Comparison of ENCODE assay signal across 8 cellular contexts in genomic region chr20:59010995-59011873, GRCh38. TPM values are rescaled to one million over a fixed set of nuclear protein-coding genes. Genes with fewer than 3 reads are reported as not detected.
DNase-seq lines count a peak whose midpoint lies in the region; ATAC-seq, FAIRE-seq and TF ChIP-seq lines count a peak whose summit lies in the region.

No MANE protein-coding gene starts in this region.

- no peak overlapping the region for H3K4me3 ChIP-seq in AG04450 (ENCODE audit: low read depth, low read length)
- H3K4me3 ChIP-seq in mammary epithelial cell (replicated peaks in 1 of 3; ENCODE audit: insufficient read depth in 1 of 3, low read depth in 2 of 3, low read length in 3 of 3), result no peak overlapping the region
- no peak overlapping the region for H3K4me3 ChIP-seq in HepG2 (replicated peaks in 1 of 3; ENCODE audit: insufficient read depth in 1 of 3, low read depth in 2 of 3, low read length in 3 of 3)
- H3K4me3 ChIP-seq in Karpas-422 (ENCODE audit: low read length), result no peak overlapping the region

- TF ChIP-seq CTCF in AG04450 (IDR thresholded peaks at IDR 0.05; ENCODE audit: low read depth, low read length) (no peak), mammary epithelial cell (conservative IDR thresholded peaks at IDR 0.05 in 1 of 2, IDR thresholded peaks at IDR 0.05 in 1 of 2; ENCODE audit: extremely low read depth in 1 of 2, insufficient read depth in 1 of 2, low read depth in 1 of 2, low read length in 2 of 2) (no peak), HepG2 (CRISPR knock-in tag; IDR thresholded peaks at IDR 0.05) (no peak)

- H3K9ac ChIP-seq in mammary epithelial cell (ENCODE audit: insufficient read depth, low read length), result peak overlapping the region; percentile 35
- no peak overlapping the region for H3K9ac ChIP-seq in HepG2 (ENCODE audit: insufficient read depth, low read depth, low read length)
- H3K9ac ChIP-seq in Karpas-422 (ENCODE audit: low read length), result no peak overlapping the region

- H3K27me3 ChIP-seq in AG04450 (ENCODE audit: control insufficient read depth, insufficient read depth, low read length), result no peaks in the 10 kb centered on the region
- no peaks in the 10 kb centered on the region for H3K27me3 ChIP-seq in mammary epithelial cell (ENCODE audit: insufficient read depth, low read length)
- H3K27me3 ChIP-seq in HepG2 (ENCODE audit: control insufficient read depth in 1 of 2, insufficient read depth in 2 of 2, low read length in 2 of 2), result no peaks in the 10 kb centered on the region
- H3K27me3 ChIP-seq in Karpas-422 (ENCODE audit: low read length), result no peaks in the 10 kb centered on the region

- intact Hi-C loops in mammary epithelial cell (cut with micrococcal nuclease), result loop anchor here (1.0 kb wide), 1 partner anchor 21 kb away; the partner anchor contains the start of gene ATP5F1E
- intact Hi-C loops in HepG2 (cut with micrococcal nuclease; ENCODE audit: unreplicated experiment), result no loop called here

- H3K4me2 ChIP-seq in mammary epithelial cell (ENCODE audit: insufficient read depth, low read depth, low read length), result peak overlapping the region; percentile 68
- peak overlapping the region; percentile 33 for H3K4me2 ChIP-seq in HepG2 (ENCODE audit: low read depth, low read length)
- H3K4me2 ChIP-seq in Karpas-422 (ENCODE audit: low read depth, low read length, poor library complexity, severe bottlenecking), result no peak overlapping the region

- no peak overlapping the region for H3K27ac ChIP-seq in AG04450 (ENCODE audit: low read depth, low read length)
- H3K27ac ChIP-seq in mammary epithelial cell (ENCODE audit: insufficient read depth, low read depth, low read length), result peak overlapping the region; percentile 83
- H3K27ac ChIP-seq in HepG2 (ENCODE audit: extremely low read length, insufficient read depth, low read length), result peak overlapping the region; percentile 12
- no peak overlapping the region for H3K27ac ChIP-seq in Karpas-422 (ENCODE audit: low read length)

- POLR2A ChIA-PET in AG04450 (lab: Yijun Ruan, JAX), result interaction anchor here (0.8 kb wide), 1 partner anchor 30 kb away, joined by 6 read pairs; no protein-coding TSS in a partner anchor
- POLR2A ChIA-PET in HepG2 (lab: Yijun Ruan, JAX), result interaction anchor here (0.9 to 3.9 kb wide), 3 partner anchors 13 to 21 kb away, joined by 3 to 19 read pairs (median 6); partner anchors contain the start of gene ATP5F1E

- DNase-seq in AG04450 (ENCODE audit: low read depth, low spot score) (peak; percentile 23), mammary epithelial cell (peak; percentile 80), HepG2 (ENCODE audit: low spot score) (peak; percentile 78), midbrain (lab: John Stamatoyannopoulos, UW) (no peak), Karpas-422 (no peak), NCI-H345 (lab: John Stamatoyannopoulos, UW) (no peak)

- in situ Hi-C loops in mammary epithelial cell (cut with MboI; ENCODE audit: low sequenced_read_pairs in 2 of 2) (no loop called here), HepG2 (cut with HindIII; ENCODE audit: extremely low pct_ligation_motif_present, low pct_unique_long_range_greater_than_20kb) (no loop called here)

- ATAC-seq in HepG2 (peak; percentile 1; the same call in 1 of the 3 replicates), HG02642 (IDR thresholded peaks at IDR 0.05; ENCODE audit: poor library complexity, unreplicated experiment) (no peak)

- H3K79me2 ChIP-seq in mammary epithelial cell (ENCODE audit: insufficient read depth, low read length) (peaks cover 6% of the 10 kb centered on the region), HepG2 (ENCODE audit: insufficient read depth, low read length) (peaks cover 12% of the 10 kb centered on the region), Karpas-422 (ENCODE audit: low read length) (peaks cover 6% of the 10 kb centered on the region)

- no peaks in the 10 kb centered on the region for H3K9me2 ChIP-seq in Karpas-422 (replicated peaks; ENCODE audit: insufficient read depth, low read length)

- H3K36me3 ChIP-seq in mammary epithelial cell (ENCODE audit: insufficient read depth, low read length) (no peaks in the 10 kb centered on the region), HepG2 (replicated peaks in 1 of 2; ENCODE audit: control insufficient read depth in 1 of 2, insufficient read depth in 2 of 2, low read length in 2 of 2) (no peaks in the 10 kb centered on the region), Karpas-422 (ENCODE audit: insufficient read depth, low read length) (no peaks in the 10 kb centered on the region)

- H2AFZ ChIP-seq in mammary epithelial cell (ENCODE audit: low read depth, low read length), result peak overlapping the region; percentile 87
- no peak overlapping the region for H2AFZ ChIP-seq in HepG2 (ENCODE audit: low read length)
- H2AFZ ChIP-seq in Karpas-422 (ENCODE audit: low read length), result no peak overlapping the region

- no peak for TF ChIP-seq EP300 in Ishikawa (IDR thresholded peaks at IDR 0.05; ENCODE audit: borderline replicate concordance)
- no peak; a peak in 1 of 4 replicates for TF ChIP-seq EP300 in HepG2 (IDR thresholded peaks at IDR 0.05; ENCODE audit: low read depth in 2 of 2, low read length in 2 of 2)
- 0 out of 2 replicates have a peak, but pooled peaks have one; percentile 19 for TF ChIP-seq EP300 in HepG2 (CRISPR knock-in tag; IDR thresholded peaks at IDR 0.05; ENCODE audit: borderline replicate concordance)

- no peak for TF ChIP-seq RAD21 in Ishikawa (IDR thresholded peaks at IDR 0.05; ENCODE audit: low read depth)
- TF ChIP-seq RAD21 in HepG2 (CRISPR knock-in tag; IDR thresholded peaks at IDR 0.05), result no peak

- FAIRE-seq in HepG2 (lab: Jason Lieb, UNC), result no peak

- BruUV-seq in mammary epithelial cell (replicated peaks; lab: Mats Ljungman, UMichigan) (no TSS peak), HepG2 (replicated peaks; lab: Mats Ljungman, UMichigan) (no TSS peak)

- TF ChIP-seq POLR2A in HepG2 (IDR thresholded peaks at IDR 0.05; ENCODE audit: insufficient read depth in 1 of 2, low read depth in 2 of 2, low read length in 2 of 2), result no peak

- H3K4me1 ChIP-seq in mammary epithelial cell (ENCODE audit: insufficient read depth, low read length) (peaks cover 30% of the 10 kb centered on the region), HepG2 (ENCODE audit: insufficient read depth, low read length) (peaks cover 93% of the 10 kb centered on the region), Karpas-422 (ENCODE audit: low read length) (peaks cover 25% of the 10 kb centered on the region)

- CTCF ChIA-PET in AG04450 (lab: Charles Lee), result no interaction called here
- CTCF ChIA-PET in mammary epithelial cell (lab: Charles Lee; ENCODE audit: low non-redundant PET), result no interaction called here
- CTCF ChIA-PET in HepG2 (lab: Yijun Ruan, JAX; ENCODE audit: low intra/inter-chr PET ratio, low total read pairs), result no interaction called here

- H3K9me3 ChIP-seq in AG04450 (ENCODE audit: control insufficient read depth, insufficient read depth, low read length) (no peaks in the 10 kb centered on the region; the same call in 1 of the 2 replicates), mammary epithelial cell (replicated peaks; ENCODE audit: insufficient read depth, low read length) (no peaks in the 10 kb centered on the region), HepG2 (ENCODE audit: low read length) (no peaks in the 10 kb centered on the region), Karpas-422 (ENCODE audit: low read length) (no peaks in the 10 kb centered on the region)

- no peaks in the 10 kb centered on the region for H4K20me1 ChIP-seq in mammary epithelial cell (ENCODE audit: insufficient read depth, low read length)
- H4K20me1 ChIP-seq in HepG2 (ENCODE audit: insufficient read depth, low read length), result no peaks in the 10 kb centered on the region
- H4K20me1 ChIP-seq in Karpas-422 (ENCODE audit: insufficient read depth, low read depth, low read length), result no peaks in the 10 kb centered on the region

- 6% methylated on average over 15 of the region's 17 CpGs for WGBS in mammary epithelial cell (ENCODE audit: low coverage, missing lambda C conversion rate)
- 72% methylated on average over 17 of the region's 17 CpGs for WGBS in HepG2 (ENCODE audit: low lambda C conversion rate)

- dilution Hi-C loops in mammary epithelial cell (cut with HindIII; ENCODE audit: low sequenced_read_pairs), result no loop called here

RNA-seq across cellular contexts. Expression of gene CTSZ, which starts 4.2 kb away (rescaled TPM):
- polyA plus RNA-seq in AG04450 (2011; rRNA removed) (141 and 156 TPM in 2 replicates), mammary epithelial cell (156 TPM), HepG2 (2011; rRNA removed) (0.33 and 0.46 TPM in 2 replicates)
- 67.9 and 73.2 TPM in 2 replicates for polyA minus RNA-seq in AG04450 (2011; rRNA and poly(A)+ RNA removed)
- total RNA-seq in mammary epithelial cell (100 to 1,000 TPM; 138 to 139 TPM), HepG2 (2016; rRNA removed; fragmentation: Illumina TruSeq; extraction: Trizol) (not detected in 2 replicates)
- 116 TPM for polyA minus RNA-seq in mammary epithelial cell
- not detected in 2 replicates for total RNA-seq in HepG2 (2016; cell fraction: cytosol; rRNA removed; fragmentation: Illumina TruSeq; extraction: Trizol; ENCODE audit: low read depth)
- total RNA-seq in HepG2 (2016; cell fraction: insoluble cytoplasmic fraction; rRNA removed; fragmentation: Illumina TruSeq; extraction: Trizol), result not detected in 2 replicates
- not detected in 2 replicates for total RNA-seq in HepG2 (2016; cell fraction: membrane; rRNA removed; fragmentation: Illumina TruSeq; extraction: Trizol)
- total RNA-seq in HepG2 (2016; cell fraction: nucleus; rRNA removed; fragmentation: Illumina TruSeq; extraction: Trizol), result not detected in 2 replicates
- polyA plus RNA-seq in HepG2 (2011; cell fraction: cytosol; rRNA removed), result 0.28 and 0.36 TPM in 2 replicates
- 0.23 and 0.59 TPM in 2 replicates for polyA plus RNA-seq in HepG2 (2011; cell fraction: nucleus; rRNA removed)
- polyA plus RNA-seq in HepG2 (2012), result 0.47 and 0.52 TPM in 2 replicates
- not detected in 2 replicates for polyA plus RNA-seq in HepG2 (2016; cell fraction: cytosol; fragmentation: Illumina TruSeq; extraction: Trizol; ENCODE audit: low read depth)
- polyA plus RNA-seq in HepG2 (2016; cell fraction: insoluble cytoplasmic fraction; fragmentation: Illumina TruSeq; extraction: Trizol; ENCODE audit: low read depth), result not detected in 2 replicates
- not detected in 2 replicates for polyA plus RNA-seq in HepG2 (2016; cell fraction: membrane; fragmentation: Illumina TruSeq; extraction: Trizol; ENCODE audit: low read depth)
- not detected in 2 replicates for polyA plus RNA-seq in HepG2 (2016; cell fraction: nucleus; fragmentation: Illumina TruSeq; extraction: Trizol; ENCODE audit: insufficient read depth, low read depth)
- polyA minus RNA-seq in HepG2 (2011; rRNA and poly(A)+ RNA removed; ENCODE audit: low replicate concordance), result 0.10 and 114 TPM in 2 replicates
- polyA minus RNA-seq in HepG2 (2011; cell fraction: cytosol; rRNA and poly(A)+ RNA removed), result 0.70 TPM in 1 of 2 replicates, not detected in the other
- 1.0 TPM in 1 of 2 replicates, not detected in the other for polyA minus RNA-seq in HepG2 (2011; cell fraction: nucleus; rRNA and poly(A)+ RNA removed)
- 111 and 215 TPM in 2 replicates for total RNA-seq in Karpas-422 (2014; rRNA removed; shearing (Covaris generic); ENCODE audit: low replicate concordance)

RNA-seq across cellular contexts. Expression of gene TUBB1, which starts 8.0 kb away (rescaled TPM):
- polyA plus RNA-seq in AG04450 (2011; rRNA removed), result not detected in 2 replicates
- polyA minus RNA-seq in AG04450 (2011; rRNA and poly(A)+ RNA removed), result not detected in 2 replicates
- total RNA-seq in mammary epithelial cell, result not detected
- polyA plus RNA-seq in mammary epithelial cell, result 0.01 TPM
- not detected for polyA minus RNA-seq in mammary epithelial cell
- 0.11 and 0.17 TPM in 2 replicates for total RNA-seq in HepG2 (2016; rRNA removed; fragmentation: Illumina TruSeq; extraction: Trizol)
- total RNA-seq in HepG2 (2016; cell fraction: cytosol; rRNA removed; fragmentation: Illumina TruSeq; extraction: Trizol; ENCODE audit: low read depth), result not detected in 2 replicates
- 0.17 and 0.25 TPM in 2 replicates for total RNA-seq in HepG2 (2016; cell fraction: insoluble cytoplasmic fraction; rRNA removed; fragmentation: Illumina TruSeq; extraction: Trizol)
- total RNA-seq in HepG2 (2016; cell fraction: membrane; rRNA removed; fragmentation: Illumina TruSeq; extraction: Trizol), result 0.07 TPM in 1 of 2 replicates, not detected in the other
- 0.09 and 0.16 TPM in 2 replicates for total RNA-seq in HepG2 (2016; cell fraction: nucleus; rRNA removed; fragmentation: Illumina TruSeq; extraction: Trizol)
- 51.5 and 57.6 TPM in 2 replicates for polyA plus RNA-seq in HepG2 (2011; rRNA removed)
- polyA plus RNA-seq in HepG2 (2011; cell fraction: cytosol; rRNA removed), result 32.3 and 32.4 TPM in 2 replicates
- 71.8 and 73.9 TPM in 2 replicates for polyA plus RNA-seq in HepG2 (2011; cell fraction: nucleus; rRNA removed)
- 7.2 and 22.3 TPM in 2 replicates for polyA plus RNA-seq in HepG2 (2012)
- 0.03 TPM in 1 of 2 replicates, not detected in the other for polyA plus RNA-seq in HepG2 (2016; cell fraction: cytosol; fragmentation: Illumina TruSeq; extraction: Trizol; ENCODE audit: low read depth)
- polyA plus RNA-seq in HepG2 (2016; cell fraction: insoluble cytoplasmic fraction; fragmentation: Illumina TruSeq; extraction: Trizol; ENCODE audit: low read depth), result 0.23 and 0.33 TPM in 2 replicates
- polyA plus RNA-seq in HepG2 (2016; cell fraction: membrane; fragmentation: Illumina TruSeq; extraction: Trizol; ENCODE audit: low read depth), result 0.05 and 0.07 TPM in 2 replicates
- polyA plus RNA-seq in HepG2 (2016; cell fraction: nucleus; fragmentation: Illumina TruSeq; extraction: Trizol; ENCODE audit: insufficient read depth, low read depth), result 0.33 and 0.59 TPM in 2 replicates
- polyA minus RNA-seq in HepG2 (2011; rRNA and poly(A)+ RNA removed; ENCODE audit: low replicate concordance), result 47.0 TPM in 1 of 2 replicates, not detected in the other
- 17.2 and 17.4 TPM in 2 replicates for polyA minus RNA-seq in HepG2 (2011; cell fraction: cytosol; rRNA and poly(A)+ RNA removed)
- 20.1 and 23.4 TPM in 2 replicates for polyA minus RNA-seq in HepG2 (2011; cell fraction: nucleus; rRNA and poly(A)+ RNA removed)
- not detected in 2 replicates for total RNA-seq in Karpas-422 (2014; rRNA removed; shearing (Covaris generic); ENCODE audit: low replicate concordance)

RNA-seq across cellular contexts. Expression of gene ATP5F1E, which starts 20.9 kb away (rescaled TPM):
- polyA plus RNA-seq in AG04450 (2011; rRNA removed), result 70.8 and 84.3 TPM in 2 replicates
- 9.6 and 11.4 TPM in 2 replicates for polyA minus RNA-seq in AG04450 (2011; rRNA and poly(A)+ RNA removed)
- 10 to 100 TPM; 13.7 to 75.4 TPM for total RNA-seq in mammary epithelial cell
- 39.1 TPM for polyA plus RNA-seq in mammary epithelial cell
- polyA minus RNA-seq in mammary epithelial cell, result 9.7 TPM
- 134 and 163 TPM in 2 replicates for total RNA-seq in HepG2 (2016; rRNA removed; fragmentation: Illumina TruSeq; extraction: Trizol)
- total RNA-seq in HepG2 (2016; cell fraction: cytosol; rRNA removed; fragmentation: Illumina TruSeq; extraction: Trizol; ENCODE audit: low read depth), result 136 and 187 TPM in 2 replicates
- 135 and 172 TPM in 2 replicates for total RNA-seq in HepG2 (2016; cell fraction: insoluble cytoplasmic fraction; rRNA removed; fragmentation: Illumina TruSeq; extraction: Trizol)
- 188 and 230 TPM in 2 replicates for total RNA-seq in HepG2 (2016; cell fraction: membrane; rRNA removed; fragmentation: Illumina TruSeq; extraction: Trizol)
- total RNA-seq in HepG2 (2016; cell fraction: nucleus; rRNA removed; fragmentation: Illumina TruSeq; extraction: Trizol), result 74.5 and 76.2 TPM in 2 replicates
- 99.9 and 121 TPM in 2 replicates for polyA plus RNA-seq in HepG2 (2011; rRNA removed)
- 40.4 and 46.7 TPM in 2 replicates for polyA plus RNA-seq in HepG2 (2011; cell fraction: cytosol; rRNA removed)
- 11.8 and 17.3 TPM in 2 replicates for polyA plus RNA-seq in HepG2 (2011; cell fraction: nucleus; rRNA removed)
- polyA plus RNA-seq in HepG2 (2012), result 85.8 and 145 TPM in 2 replicates
- polyA plus RNA-seq in HepG2 (2016; cell fraction: cytosol; fragmentation: Illumina TruSeq; extraction: Trizol; ENCODE audit: low read depth), result 146 and 191 TPM in 2 replicates
- 167 and 175 TPM in 2 replicates for polyA plus RNA-seq in HepG2 (2016; cell fraction: insoluble cytoplasmic fraction; fragmentation: Illumina TruSeq; extraction: Trizol; ENCODE audit: low read depth)
- 151 and 201 TPM in 2 replicates for polyA plus RNA-seq in HepG2 (2016; cell fraction: membrane; fragmentation: Illumina TruSeq; extraction: Trizol; ENCODE audit: low read depth)
- polyA plus RNA-seq in HepG2 (2016; cell fraction: nucleus; fragmentation: Illumina TruSeq; extraction: Trizol; ENCODE audit: insufficient read depth, low read depth), result 88.7 and 95.7 TPM in 2 replicates
- polyA minus RNA-seq in HepG2 (2011; rRNA and poly(A)+ RNA removed; ENCODE audit: low replicate concordance), result 19.0 and 25.4 TPM in 2 replicates
- polyA minus RNA-seq in HepG2 (2011; cell fraction: cytosol; rRNA and poly(A)+ RNA removed), result 21.2 and 23.6 TPM in 2 replicates
- polyA minus RNA-seq in HepG2 (2011; cell fraction: nucleus; rRNA and poly(A)+ RNA removed), result 61.4 and 62.2 TPM in 2 replicates
- total RNA-seq in Karpas-422 (2014; rRNA removed; shearing (Covaris generic); ENCODE audit: low replicate concordance), result 47.0 and 78.9 TPM in 2 replicates

RNA-seq across cellular contexts. Expression of gene NELFCD, which starts 30.2 kb away (rescaled TPM):
- polyA plus RNA-seq in AG04450 (2011; rRNA removed) (69.6 and 79.9 TPM in 2 replicates), mammary epithelial cell (84.9 TPM), HepG2 (2011; rRNA removed) (168 and 203 TPM in 2 replicates)
- polyA minus RNA-seq in AG04450 (2011; rRNA and poly(A)+ RNA removed), result 57.0 and 62.3 TPM in 2 replicates
- total RNA-seq in mammary epithelial cell (10 to 100 TPM; 37.8 to 69.7 TPM), HepG2 (2016; rRNA removed; fragmentation: Illumina TruSeq; extraction: Trizol) (159 and 160 TPM in 2 replicates)
- polyA minus RNA-seq in mammary epithelial cell, result 143 TPM
- 40.4 and 47.8 TPM in 2 replicates for total RNA-seq in HepG2 (2016; cell fraction: cytosol; rRNA removed; fragmentation: Illumina TruSeq; extraction: Trizol; ENCODE audit: low read depth)
- 132 and 155 TPM in 2 replicates for total RNA-seq in HepG2 (2016; cell fraction: insoluble cytoplasmic fraction; rRNA removed; fragmentation: Illumina TruSeq; extraction: Trizol)
- total RNA-seq in HepG2 (2016; cell fraction: membrane; rRNA removed; fragmentation: Illumina TruSeq; extraction: Trizol), result 73.6 and 76.0 TPM in 2 replicates
- total RNA-seq in HepG2 (2016; cell fraction: nucleus; rRNA removed; fragmentation: Illumina TruSeq; extraction: Trizol), result 124 and 141 TPM in 2 replicates
- 156 and 174 TPM in 2 replicates for polyA plus RNA-seq in HepG2 (2011; cell fraction: cytosol; rRNA removed)
- 553 and 648 TPM in 2 replicates for polyA plus RNA-seq in HepG2 (2011; cell fraction: nucleus; rRNA removed)
- polyA plus RNA-seq in HepG2 (2012), result 143 and 173 TPM in 2 replicates
- polyA plus RNA-seq in HepG2 (2016; cell fraction: cytosol; fragmentation: Illumina TruSeq; extraction: Trizol; ENCODE audit: low read depth), result 31.7 and 32.2 TPM in 2 replicates
- polyA plus RNA-seq in HepG2 (2016; cell fraction: insoluble cytoplasmic fraction; fragmentation: Illumina TruSeq; extraction: Trizol; ENCODE audit: low read depth), result 140 and 169 TPM in 2 replicates
- polyA plus RNA-seq in HepG2 (2016; cell fraction: membrane; fragmentation: Illumina TruSeq; extraction: Trizol; ENCODE audit: low read depth), result 55.0 and 56.1 TPM in 2 replicates
- polyA plus RNA-seq in HepG2 (2016; cell fraction: nucleus; fragmentation: Illumina TruSeq; extraction: Trizol; ENCODE audit: insufficient read depth, low read depth), result 254 and 278 TPM in 2 replicates
- 150 and 192 TPM in 2 replicates for polyA minus RNA-seq in HepG2 (2011; rRNA and poly(A)+ RNA removed; ENCODE audit: low replicate concordance)
- polyA minus RNA-seq in HepG2 (2011; cell fraction: cytosol; rRNA and poly(A)+ RNA removed), result 74.9 and 79.5 TPM in 2 replicates
- 224 and 244 TPM in 2 replicates for polyA minus RNA-seq in HepG2 (2011; cell fraction: nucleus; rRNA and poly(A)+ RNA removed)
- total RNA-seq in Karpas-422 (2014; rRNA removed; shearing (Covaris generic); ENCODE audit: low replicate concordance), result 51.3 and 57.5 TPM in 2 replicates

RNA-seq across cellular contexts. Expression of gene PRELID3B, which starts 31.4 kb away (rescaled TPM):
- polyA plus RNA-seq in AG04450 (2011; rRNA removed), result 51.7 and 58.2 TPM in 2 replicates
- 50.3 and 58.5 TPM in 2 replicates for polyA minus RNA-seq in AG04450 (2011; rRNA and poly(A)+ RNA removed)
- total RNA-seq in mammary epithelial cell, result 100 to 1,000 TPM in 1 of 2 donors, 10 to 100 TPM in 1; 81.2 to 103 TPM
- 49.5 TPM for polyA plus RNA-seq in mammary epithelial cell
- polyA minus RNA-seq in mammary epithelial cell, result 91.4 TPM
- 42.6 and 59.8 TPM in 2 replicates for total RNA-seq in HepG2 (2016; rRNA removed; fragmentation: Illumina TruSeq; extraction: Trizol)
- 19.8 and 23.7 TPM in 2 replicates for total RNA-seq in HepG2 (2016; cell fraction: cytosol; rRNA removed; fragmentation: Illumina TruSeq; extraction: Trizol; ENCODE audit: low read depth)
- 40.7 and 62.3 TPM in 2 replicates for total RNA-seq in HepG2 (2016; cell fraction: insoluble cytoplasmic fraction; rRNA removed; fragmentation: Illumina TruSeq; extraction: Trizol)
- 47.0 and 50.1 TPM in 2 replicates for total RNA-seq in HepG2 (2016; cell fraction: membrane; rRNA removed; fragmentation: Illumina TruSeq; extraction: Trizol)
- 15.4 and 21.0 TPM in 2 replicates for total RNA-seq in HepG2 (2016; cell fraction: nucleus; rRNA removed; fragmentation: Illumina TruSeq; extraction: Trizol)
- 19.5 and 23.3 TPM in 2 replicates for polyA plus RNA-seq in HepG2 (2011; rRNA removed)
- 7.1 and 11.2 TPM in 2 replicates for polyA plus RNA-seq in HepG2 (2011; cell fraction: cytosol; rRNA removed)
- polyA plus RNA-seq in HepG2 (2011; cell fraction: nucleus; rRNA removed), result 6.0 and 7.6 TPM in 2 replicates
- 17.6 and 21.3 TPM in 2 replicates for polyA plus RNA-seq in HepG2 (2012)
- 16.2 and 20.1 TPM in 2 replicates for polyA plus RNA-seq in HepG2 (2016; cell fraction: cytosol; fragmentation: Illumina TruSeq; extraction: Trizol; ENCODE audit: low read depth)
- 46.4 and 46.8 TPM in 2 replicates for polyA plus RNA-seq in HepG2 (2016; cell fraction: insoluble cytoplasmic fraction; fragmentation: Illumina TruSeq; extraction: Trizol; ENCODE audit: low read depth)
- 29.0 and 30.9 TPM in 2 replicates for polyA plus RNA-seq in HepG2 (2016; cell fraction: membrane; fragmentation: Illumina TruSeq; extraction: Trizol; ENCODE audit: low read depth)
- polyA plus RNA-seq in HepG2 (2016; cell fraction: nucleus; fragmentation: Illumina TruSeq; extraction: Trizol; ENCODE audit: insufficient read depth, low read depth), result 22.7 and 25.0 TPM in 2 replicates
- 35.2 and 278 TPM in 2 replicates for polyA minus RNA-seq in HepG2 (2011; rRNA and poly(A)+ RNA removed; ENCODE audit: low replicate concordance)
- polyA minus RNA-seq in HepG2 (2011; cell fraction: cytosol; rRNA and poly(A)+ RNA removed), result 23.0 and 32.6 TPM in 2 replicates
- polyA minus RNA-seq in HepG2 (2011; cell fraction: nucleus; rRNA and poly(A)+ RNA removed), result 9.5 and 14.8 TPM in 2 replicates
- total RNA-seq in Karpas-422 (2014; rRNA removed; shearing (Covaris generic); ENCODE audit: low replicate concordance), result 104 and 271 TPM in 2 replicates

Comparison
In these comparisons a context has a peak if more than half of its experiments do, and no peak if none do; other contexts are left out.
1. DNase-seq: peak in AG04450 (single experiment), mammary epithelial cell (single experiment) and HepG2 (single experiment); none in midbrain (single experiment), Karpas-422 (single experiment) and NCI-H345 (single experiment).
2. H3K27ac ChIP-seq: peak in mammary epithelial cell (single experiment) and HepG2 (single experiment); none in AG04450 (single experiment) and Karpas-422 (single experiment).
3. RNA of gene CTSZ, which starts 4.2 kb away (total RNA-seq): 138 to 139 TPM in mammary epithelial cell and 111 to 215 TPM in Karpas-422; not detected in HepG2; every median in the first group is over 10 times any median in the second.